ENCODE assay signal across 8 cellular contexts in the genomic region with DNA sequence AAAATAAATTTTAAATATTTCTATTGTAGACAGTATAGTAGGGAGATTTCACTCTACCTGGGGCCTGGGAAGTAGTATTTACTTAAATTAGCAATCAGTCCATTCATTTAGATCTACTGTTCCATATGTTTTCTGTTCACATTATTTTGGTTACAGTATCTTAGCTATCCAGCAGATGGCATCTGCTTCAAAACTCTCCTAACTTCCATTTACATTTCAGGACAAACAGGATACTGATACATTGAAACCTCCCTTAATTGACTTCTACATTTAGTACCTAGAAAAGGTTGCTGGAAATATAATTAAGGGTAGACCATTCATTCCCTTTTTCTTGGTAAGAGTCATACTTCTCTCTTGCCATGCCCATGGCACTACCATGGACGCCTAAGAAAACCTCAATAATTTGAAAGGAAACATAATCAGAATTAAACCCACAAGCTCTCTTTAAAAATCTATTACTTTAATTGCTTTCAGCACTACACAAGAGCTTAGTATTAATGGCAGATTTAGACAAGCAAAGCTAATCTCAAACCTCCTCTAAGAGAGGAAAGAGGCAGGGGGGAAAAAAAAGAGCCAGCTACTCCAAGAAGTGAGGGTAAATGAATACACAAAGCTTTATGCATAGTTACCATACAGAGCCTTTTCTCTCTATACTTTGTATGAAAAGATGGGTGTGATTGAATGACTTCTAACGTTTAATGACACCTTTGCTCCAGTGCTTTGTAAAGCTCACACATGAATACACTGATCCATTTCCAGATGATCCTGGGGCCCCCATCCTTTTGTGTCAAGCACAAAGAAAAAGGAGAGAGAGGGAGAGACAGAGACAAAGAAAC.
DNase-seq lines count a peak whose midpoint lies in the region; ATAC-seq lines count a peak whose summit lies in the region.

No MANE protein-coding gene starts in this region.

- no peak for DNase-seq in activated T-cell treated with anti-CD3 and anti-CD28 coated beads, Interleukin-2, amount 50 U/mL, for 72 hours
- no peak for DNase-seq in activated T-cell treated with anti-CD3 and anti-CD28 coated beads, Interleukin-2, amount 50 U/mL, for 1 hour
- peak; percentile 41 for DNase-seq in NCI-H2081 treated with DMSO at 0.1 percent for 48 hours (lab: John Stamatoyannopoulos, UW)
- DNase-seq in astrocyte of the hippocampus (ENCODE audit: low read depth, low spot score) = peak; percentile 66
- peak; percentile 77 for DNase-seq in inferior parietal cortex (ENCODE audit: extremely low spot score)
- peak; percentile 79 for DNase-seq in superior temporal gyrus (ENCODE audit: extremely low spot score)
- DNase-seq in activated CD4-positive, alpha-beta T cell treated with anti-CD3 and anti-CD28 coated beads, Interleukin-2, amount 50 U/mL, for 1 hour = no peak

- no peaks in the 10 kb centered on the region for H3K27me3 Mint-ChIP-seq in activated T-cell treated with anti-CD3 and anti-CD28 coated beads, Interleukin-2, amount 50 U/mL, for 72 hours (ENCODE audit: low read depth)

- H3K4me1 Mint-ChIP-seq in activated T-cell treated with anti-CD3 and anti-CD28 coated beads, Interleukin-2, amount 50 U/mL, for 72 hours (ENCODE audit: low read depth) = peaks cover 95% of the 10 kb centered on the region

- H3K27ac Mint-ChIP-seq in activated T-cell treated with anti-CD3 and anti-CD28 coated beads, Interleukin-2, amount 50 U/mL, for 72 hours = peak overlapping the region; percentile 92

- no peak for ATAC-seq in activated T-cell treated with anti-CD3 and anti-CD28 coated beads, Interleukin-2, amount 50 U/mL, for 72 hours (replicated peaks in 1 of 2)
- no peak for ATAC-seq in HG03196 (IDR thresholded peaks at IDR 0.05; ENCODE audit: unreplicated experiment)

- H3K4me3 Mint-ChIP-seq in activated T-cell treated with anti-CD3 and anti-CD28 coated beads, Interleukin-2, amount 50 U/mL, for 72 hours = peak overlapping the region; percentile 15 to 60

- H3K36me3 Mint-ChIP-seq in activated T-cell treated with anti-CD3 and anti-CD28 coated beads, Interleukin-2, amount 50 U/mL, for 72 hours (ENCODE audit: insufficient read depth in 2 of 2) = peaks cover 8 to 22% of the 10 kb centered on the region in 2 donors

- H3K9me3 Mint-ChIP-seq in activated T-cell treated with anti-CD3 and anti-CD28 coated beads, Interleukin-2, amount 50 U/mL, for 72 hours = peaks cover 1 to 2% of the 10 kb centered on the region in 2 donors

Comparison
In these comparisons a context has a peak if more than half of its experiments do, and no peak if none do; other contexts are left out.
1. DNase-seq: peak in NCI-H2081 treated with DMSO at 0.1 percent for 48 hours (single experiment), astrocyte of the hippocampus (single experiment), inferior parietal cortex (single experiment) and superior temporal gyrus (single experiment); none in activated T-cell treated with anti-CD3 and anti-CD28 coated beads, Interleukin-2, amount 50 U/mL, for 72 hours (0 of 2), activated T-cell treated with anti-CD3 and anti-CD28 coated beads, Interleukin-2, amount 50 U/mL, for 1 hour (single experiment) and activated CD4-positive, alpha-beta T cell treated with anti-CD3 and anti-CD28 coated beads, Interleukin-2, amount 50 U/mL, for 1 hour (single experiment).